9 cellular contexts compared by ENCODE assay signal in genomic region chr3:118337649-118338048, GRCh38.
"Had no signal": no experiment of that assay in that cellular context is flagged by ENCODE, and none has a peak within 500 bp of the region (broad histone marks: within the 10 kb centered on the region; RNA-seq: fewer than 3 reads in every experiment).

No MANE protein-coding gene starts in this region.

- H3K4me3 Mint-ChIP-seq: H9 had no signal

- DNase-seq: GM23248, GOT3, H9, HCEC 1CT, Karpas-422, KBM-7 had no signal

- H3K4me3 ChIP-seq: GM23248 had no signal

- FAIRE-seq: H54, HTR-8/SVneo had no signal

- H2AFZ ChIP-seq: GM23248 had no signal

- H3K4me2 ChIP-seq: KMS-11 had no signal

- H3K27ac Mint-ChIP-seq: H9 had no signal

- H3K27ac ChIP-seq: GM23248, KMS-11 had no signal

- H3K9ac ChIP-seq: GM23248, KMS-11 had no signal
